8 cellular contexts compared by ENCODE assay signal in genomic region chrX:71068052-71068918, GRCh38. TPM values are rescaled to one million over a fixed set of nuclear protein-coding genes. Genes with fewer than 3 reads are reported as not detected.
A peak's percentile ranks its signal among the peaks of the same experiment; 100 is the strongest.
DNase-seq lines count a peak whose midpoint lies in the region; ATAC-seq, FAIRE-seq and TF ChIP-seq lines count a peak whose summit lies in the region.

TSS of gene SNX12 (minus strand) at chrX:71068334. CDS start at chrX:71068306, 28 bp downstream.

- H2AFZ ChIP-seq in GM23248 (peak within 1 kb of the TSS; percentile 95), Karpas-422 (ENCODE audit: low read length) (peak within 1 kb of the TSS; percentile 65; the same call in 1 of the 2 replicates)

- peaks cover 25% of the 10 kb centered on the region for H3K27me3 Mint-ChIP-seq in activated T-cell treated with anti-CD3 and anti-CD28 coated beads, Interleukin-2, amount 50 U/mL, for 72 hours (ENCODE audit: low read depth)

- WGBS in GM23248 (ENCODE audit: low coverage in 1 of 2, low lambda C conversion rate in 2 of 2, missing lambda C conversion rate in 2 of 2), 2 experiments = 0 to 1% methylated on average over 28 to 36 of the region's 72 CpGs
- 44% methylated on average over 24 of the region's 72 CpGs for WGBS in esophagus muscularis mucosa

- peak; percentile 9 for TF ChIP-seq POLR2A in esophagus muscularis mucosa (IDR thresholded peaks at IDR 0.05; ENCODE audit: low read depth)

- peaks cover 10% of the 10 kb centered on the region for H3K4me1 Mint-ChIP-seq in activated T-cell treated with anti-CD3 and anti-CD28 coated beads, Interleukin-2, amount 50 U/mL, for 72 hours (ENCODE audit: low read depth)

- H3K9ac ChIP-seq in GM23248 (peak within 1 kb of the TSS; percentile 90), Karpas-422 (ENCODE audit: low read length) (peak within 1 kb of the TSS; percentile 71)

- H3K4me3 ChIP-seq in DOHH2 (ENCODE audit: low read length) = peak within 1 kb of the TSS; percentile 90
- peak within 1 kb of the TSS; percentile 93 for H3K4me3 ChIP-seq in GM23248
- peak within 1 kb of the TSS; percentile 82 for H3K4me3 ChIP-seq in Karpas-422 (ENCODE audit: low read length)
- H3K4me3 ChIP-seq in esophagus muscularis mucosa = peak within 1 kb of the TSS; percentile 60 to 74 (median 64)

- H3K4me3 Mint-ChIP-seq in activated T-cell treated with anti-CD3 and anti-CD28 coated beads, Interleukin-2, amount 50 U/mL, for 72 hours = peak within 1 kb of the TSS; percentile 91

- H3K4me2 ChIP-seq in DOHH2 (ENCODE audit: low read length) (peak within 1 kb of the TSS; percentile 52), GM23248 (ENCODE audit: unreplicated experiment) (peak within 1 kb of the TSS; percentile 93), Karpas-422 (ENCODE audit: low read depth, low read length, poor library complexity, severe bottlenecking) (peak within 1 kb of the TSS; percentile 80)

- TF ChIP-seq EP300 in esophagus muscularis mucosa (IDR thresholded peaks at IDR 0.05) = no peak

- ATAC-seq in activated T-cell treated with anti-CD3 and anti-CD28 coated beads, Interleukin-2, amount 50 U/mL, for 72 hours (replicated peaks in 1 of 2) = peak; percentile 95 to 96

- H3K27ac Mint-ChIP-seq in activated T-cell treated with anti-CD3 and anti-CD28 coated beads, Interleukin-2, amount 50 U/mL, for 72 hours = peak within 1 kb of the TSS; percentile 92

- peaks cover 10% of the 10 kb centered on the region for H3K4me1 ChIP-seq in DOHH2 (ENCODE audit: control insufficient read depth, low read length)
- H3K4me1 ChIP-seq in GM23248 (ENCODE audit: insufficient read depth) = no peaks in the 10 kb centered on the region
- peaks cover 7% of the 10 kb centered on the region for H3K4me1 ChIP-seq in Karpas-422 (ENCODE audit: low read length)
- peaks cover 6 to 15% (median 13%) of the 10 kb centered on the region in 4 donors for H3K4me1 ChIP-seq in esophagus muscularis mucosa

- no peaks in the 10 kb centered on the region for H3K9me3 Mint-ChIP-seq in activated T-cell treated with anti-CD3 and anti-CD28 coated beads, Interleukin-2, amount 50 U/mL, for 72 hours

- H3K36me3 Mint-ChIP-seq in activated T-cell treated with anti-CD3 and anti-CD28 coated beads, Interleukin-2, amount 50 U/mL, for 72 hours (ENCODE audit: insufficient read depth in 2 of 2) = peaks cover 2 to 7% of the 10 kb centered on the region in 2 donors

- FAIRE-seq in RCC 7860 (lab: Jason Lieb, UNC) = peak; percentile 81

- H3K27ac ChIP-seq in DOHH2 (ENCODE audit: low read depth, low read length) = peak within 1 kb of the TSS; percentile 47
- H3K27ac ChIP-seq in GM23248 = peak within 1 kb of the TSS; percentile 94
- peak within 1 kb of the TSS; percentile 54 for H3K27ac ChIP-seq in Karpas-422 (ENCODE audit: low read length)
- peak within 1 kb of the TSS; percentile 81 to 87 (median 86) for H3K27ac ChIP-seq in esophagus muscularis mucosa (replicated peaks in 1 of 4)

- no peaks in the 10 kb centered on the region for H3K9me3 ChIP-seq in DOHH2 (ENCODE audit: control insufficient read depth, insufficient read depth, low read length)
- H3K9me3 ChIP-seq in GM23248 (ENCODE audit: low read depth) = no peaks in the 10 kb centered on the region
- H3K9me3 ChIP-seq in Karpas-422 (ENCODE audit: low read length) = no peaks in the 10 kb centered on the region; the same call in 1 of the 2 replicates
- no peaks in the 10 kb centered on the region for H3K9me3 ChIP-seq in esophagus muscularis mucosa

- H3K79me2 ChIP-seq in DOHH2 (ENCODE audit: control insufficient read depth, low read length) = peaks cover 30% of the 10 kb centered on the region
- peaks cover 44% of the 10 kb centered on the region for H3K79me2 ChIP-seq in GM23248 (ENCODE audit: insufficient read depth)
- H3K79me2 ChIP-seq in Karpas-422 (ENCODE audit: low read length) = peaks cover 29% of the 10 kb centered on the region

- H3K9me2 ChIP-seq in DOHH2 (replicated peaks; ENCODE audit: control insufficient read depth, low read length) = no peaks in the 10 kb centered on the region
- no peaks in the 10 kb centered on the region for H3K9me2 ChIP-seq in GM23248 (ENCODE audit: insufficient read depth)
- H3K9me2 ChIP-seq in Karpas-422 (replicated peaks; ENCODE audit: insufficient read depth, low read length) = no peaks in the 10 kb centered on the region

- DNase-seq in GM23248 = peak; percentile 93
- DNase-seq in Karpas-422 = peak; percentile 95
- peak; percentile 84 for DNase-seq in RCC 7860 (ENCODE audit: low spot score)
- DNase-seq in activated T-cell treated with anti-CD3 and anti-CD28 coated beads, Interleukin-2, amount 50 U/mL, for 72 hours = peak; percentile 86 to 91
- DNase-seq in esophagus muscularis mucosa (ENCODE audit: extremely low spot score) = peak; percentile 93
- DNase-seq in myocyte (ENCODE audit: low read depth) = peak; percentile 93
- peak; percentile 81 to 83 for DNase-seq in stimulated activated CD8-positive, alpha-beta memory T cell treated with anti-CD3 and anti-CD28 coated beads, Interleukin-7, amount 100 ng/mL, for 4 hours (ENCODE audit: low read depth in 2 of 2)

- H3F3A ChIP-seq in DOHH2 (ENCODE audit: control insufficient read depth, insufficient read depth) (no peaks in the 10 kb centered on the region), GM23248 (ENCODE audit: insufficient read depth) (peaks cover 8% of the 10 kb centered on the region; the same call in 1 of the 2 replicates)

- H3K36me3 ChIP-seq in DOHH2 (ENCODE audit: control insufficient read depth, low read length) = no peaks in the 10 kb centered on the region
- no peaks in the 10 kb centered on the region for H3K36me3 ChIP-seq in GM23248 (ENCODE audit: low read depth)
- H3K36me3 ChIP-seq in Karpas-422 (ENCODE audit: insufficient read depth, low read length) = no peaks in the 10 kb centered on the region
- H3K36me3 ChIP-seq in esophagus muscularis mucosa = no peaks in the 10 kb centered on the region

- no peaks in the 10 kb centered on the region for H4K20me1 ChIP-seq in DOHH2 (ENCODE audit: control insufficient read depth, insufficient read depth, low read depth, low read length)
- H4K20me1 ChIP-seq in GM23248 (ENCODE audit: insufficient read depth) = no peaks in the 10 kb centered on the region
- H4K20me1 ChIP-seq in Karpas-422 (ENCODE audit: insufficient read depth, low read depth, low read length) = no peaks in the 10 kb centered on the region

- H3K27me3 ChIP-seq in DOHH2 (ENCODE audit: control insufficient read depth, low read length) = no peaks in the 10 kb centered on the region; the same call in 1 of the 2 replicates
- H3K27me3 ChIP-seq in GM23248 (replicated peaks; ENCODE audit: insufficient read depth) = no peaks in the 10 kb centered on the region
- no peaks in the 10 kb centered on the region for H3K27me3 ChIP-seq in Karpas-422 (ENCODE audit: low read length)
- H3K27me3 ChIP-seq in esophagus muscularis mucosa = no peaks in the 10 kb centered on the region

- in situ Hi-C loops in GM23248 (cut with MboI) = no loop called here

- no peak for TF ChIP-seq CTCF in DOHH2 (IDR thresholded peaks at IDR 0.05; ENCODE audit: low read depth, low read length, poor library complexity, severe bottlenecking)
- TF ChIP-seq CTCF in esophagus muscularis mucosa (IDR thresholded peaks at IDR 0.05) = peak in 1 of 3 experiments; percentile 78

- intact Hi-C loops in esophagus muscularis mucosa (cut with DNase I) = no loop called here

RNA-seq across cellular contexts. Expression of gene SNX12, which starts in this region (rescaled TPM):
- 47.0 and 76.1 TPM in 2 replicates for total RNA-seq in GM23248 (2014; rRNA removed; shearing (Covaris generic))
- polyA plus RNA-seq in GM23248 (2016; fragmentation: Nextera tagmentation; extraction: Ambion mirVana) = 7.6 and 10.4 TPM in 2 replicates
- total RNA-seq in Karpas-422 (2014; rRNA removed; shearing (Covaris generic); ENCODE audit: low replicate concordance) = 18.9 and 38.3 TPM in 2 replicates
- total RNA-seq in activated T-cell treated with anti-CD3 and anti-CD28 coated beads, Interleukin-2, amount 50 U/mL, for 72 hours = 10 to 100 TPM; 37.5 to 43.8 TPM
- total RNA-seq in esophagus muscularis mucosa (10 to 100 TPM; 41.9 to 85.1 (median 64.8) TPM), myocyte (63.5 and 80.9 TPM in 2 replicates)
- polyA plus RNA-seq in myocyte (2012) = 83.1 TPM

Comparison
In these comparisons a context has a peak if more than half of its experiments do, and no peak if none do; other contexts are left out.
1. Peak in every context shown above with its lines: DNase-seq, ATAC-seq, H3K4me3 ChIP-seq and H3K27ac ChIP-seq.